Comparison of ENCODE assay signal across 1 cellular context in the genomic region with DNA sequence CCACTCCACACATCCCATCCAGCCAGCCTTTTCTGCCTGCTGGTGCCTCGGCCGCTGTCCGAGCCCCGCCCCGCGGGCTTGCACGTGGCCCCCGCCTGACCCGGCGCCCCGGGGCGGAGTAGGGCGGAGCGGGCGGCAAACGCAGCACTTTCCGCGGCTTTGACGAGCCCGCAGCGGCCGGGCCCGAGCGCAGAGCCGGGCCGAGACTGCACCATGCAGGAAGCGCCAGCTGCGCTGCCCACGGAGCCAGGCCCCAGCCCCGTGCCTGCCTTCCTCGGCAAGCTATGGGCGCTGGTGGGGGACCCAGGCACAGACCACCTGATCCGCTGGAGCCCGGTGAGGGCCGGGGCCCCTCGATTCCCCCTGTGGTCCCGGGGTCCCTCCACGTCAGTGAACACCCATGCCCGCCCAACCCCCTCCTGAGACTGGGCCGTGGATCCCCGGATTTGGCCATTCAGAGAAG.
TF ChIP-seq lines count a peak whose summit lies in the region.

A gene with protein sequence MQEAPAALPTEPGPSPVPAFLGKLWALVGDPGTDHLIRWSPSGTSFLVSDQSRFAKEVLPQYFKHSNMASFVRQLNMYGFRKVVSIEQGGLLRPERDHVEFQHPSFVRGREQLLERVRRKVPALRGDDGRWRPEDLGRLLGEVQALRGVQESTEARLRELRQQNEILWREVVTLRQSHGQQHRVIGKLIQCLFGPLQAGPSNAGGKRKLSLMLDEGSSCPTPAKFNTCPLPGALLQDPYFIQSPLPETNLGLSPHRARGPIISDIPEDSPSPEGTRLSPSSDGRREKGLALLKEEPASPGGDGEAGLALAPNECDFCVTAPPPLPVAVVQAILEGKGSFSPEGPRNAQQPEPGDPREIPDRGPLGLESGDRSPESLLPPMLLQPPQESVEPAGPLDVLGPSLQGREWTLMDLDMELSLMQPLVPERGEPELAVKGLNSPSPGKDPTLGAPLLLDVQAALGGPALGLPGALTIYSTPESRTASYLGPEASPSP (plus strand): TSS at position 147 of the 463 bp plus-strand sequence. CDS start 67 bp downstream, at position 214.

TF ChIP-seq in HepG2, 621 proteins besides CTCF, POLR2A, EP300 and RAD21 (continued from another document and continues in another):
- TF ChIP-seq, protein P1, sequence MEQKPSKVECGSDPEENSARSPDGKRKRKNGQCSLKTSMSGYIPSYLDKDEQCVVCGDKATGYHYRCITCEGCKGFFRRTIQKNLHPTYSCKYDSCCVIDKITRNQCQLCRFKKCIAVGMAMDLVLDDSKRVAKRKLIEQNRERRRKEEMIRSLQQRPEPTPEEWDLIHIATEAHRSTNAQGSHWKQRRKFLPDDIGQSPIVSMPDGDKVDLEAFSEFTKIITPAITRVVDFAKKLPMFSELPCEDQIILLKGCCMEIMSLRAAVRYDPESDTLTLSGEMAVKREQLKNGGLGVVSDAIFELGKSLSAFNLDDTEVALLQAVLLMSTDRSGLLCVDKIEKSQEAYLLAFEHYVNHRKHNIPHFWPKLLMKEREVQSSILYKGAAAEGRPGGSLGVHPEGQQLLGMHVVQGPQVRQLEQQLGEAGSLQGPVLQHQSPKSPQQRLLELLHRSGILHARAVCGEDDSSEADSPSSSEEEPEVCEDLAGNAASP (CRISPR knock-in tag; IDR thresholded peaks at IDR 0.05; ENCODE audit: borderline replicate concordance), result peak; percentile 86
- TF ChIP-seq ZNF530 (CRISPR knock-in tag; IDR thresholded peaks at IDR 0.05; ENCODE audit: low read depth) (0 out of 2 replicates have a peak, but pooled peaks have one; percentile 70), ZNF124 (CRISPR knock-in tag; IDR thresholded peaks at IDR 0.05) (peak; percentile 81), CHD4 (IDR thresholded peaks at IDR 0.05; ENCODE audit: borderline replicate concordance, low read length) (no peak), MEIS2 (CRISPR knock-in tag; IDR thresholded peaks at IDR 0.05) (peak; percentile 93), EHMT2 (IDR thresholded peaks at IDR 0.05; ENCODE audit: borderline replicate concordance, low read depth, low read length) (no peak), ESRRA (CRISPR knock-in tag; IDR thresholded peaks at IDR 0.05; ENCODE audit: low read depth) (no peak), ZNF432 (CRISPR knock-in tag; IDR thresholded peaks at IDR 0.05; ENCODE audit: borderline replicate concordance) (no peak), PHF21A (CRISPR knock-in tag; IDR thresholded peaks at IDR 0.05) (peak; percentile 84), ZSCAN25 (CRISPR knock-in tag; IDR thresholded peaks at IDR 0.05) (peak; percentile 87), RARG (CRISPR knock-in tag; IDR thresholded peaks at IDR 0.05; ENCODE audit: low read depth) (no peak), ZNF282 (IDR thresholded peaks at IDR 0.05; ENCODE audit: partially characterized antibody) (no peak), ZSCAN9 (CRISPR knock-in tag; IDR thresholded peaks at IDR 0.05; ENCODE audit: borderline replicate concordance) (peak; percentile 87; the same call in 1 of the 2 replicates), SOX6 (IDR thresholded peaks at IDR 0.05) (no peak), SOX6 (CRISPR knock-in tag; IDR thresholded peaks at IDR 0.05) (peak; percentile 73), NR2F2 (IDR thresholded peaks at IDR 0.05; ENCODE audit: borderline replicate concordance, low read depth) (peak; percentile 82; the same call in 1 of the 2 replicates), ZNF20 (CRISPR knock-in tag; IDR thresholded peaks at IDR 0.05) (no peak), NAIF1 (CRISPR knock-in tag; IDR thresholded peaks at IDR 0.05; ENCODE audit: borderline replicate concordance) (no peak), ZFY (CRISPR knock-in tag; IDR thresholded peaks at IDR 0.05) (peak; percentile 85), ZC3H13 (CRISPR knock-in tag; IDR thresholded peaks at IDR 0.05) (peak; percentile 95), ZNF570 (CRISPR knock-in tag; IDR thresholded peaks at IDR 0.05; ENCODE audit: borderline replicate concordance) (no peak), ZNF772 (CRISPR knock-in tag; IDR thresholded peaks at IDR 0.05) (no peak; the same call in 1 of the 2 replicates), SP140L (CRISPR knock-in tag; IDR thresholded peaks at IDR 0.05; ENCODE audit: borderline replicate concordance) (no peak; the same call in 1 of the 2 replicates), SATB2 (CRISPR knock-in tag; IDR thresholded peaks at IDR 0.05) (peak; percentile 73; the same call in 1 of the 2 replicates), MTF1 (CRISPR knock-in tag; IDR thresholded peaks at IDR 0.05) (peak; percentile 78; the same call in 1 of the 2 replicates), PCBP2 (optimal IDR thresholded peaks at IDR 0.05; ENCODE audit: low read depth, low read length, poor library complexity, severe bottlenecking) (no peak), ZNF24 (IDR thresholded peaks at IDR 0.05) (no peak), GLI4 (CRISPR knock-in tag; IDR thresholded peaks at IDR 0.05; ENCODE audit: borderline replicate concordance) (peak; percentile 73; the same call in 1 of the 2 replicates), FOXC1 (CRISPR knock-in tag; IDR thresholded peaks at IDR 0.05; ENCODE audit: borderline replicate concordance) (0 out of 2 replicates have a peak, but pooled peaks have one; percentile 50), ETV6 (CRISPR knock-in tag; conservative IDR thresholded peaks at IDR 0.05) (peak; percentile 94), KDM6A (CRISPR knock-in tag; IDR thresholded peaks at IDR 0.05; ENCODE audit: low read depth) (no peak), SALL1 (CRISPR knock-in tag; IDR thresholded peaks at IDR 0.05) (peak; percentile 94), ZFP90 (CRISPR knock-in tag; IDR thresholded peaks at IDR 0.05; ENCODE audit: borderline replicate concordance) (peak; percentile 73; the same call in 1 of the 2 replicates), PITX1 (CRISPR knock-in tag; IDR thresholded peaks at IDR 0.05) (no peak; the same call in 1 of the 2 replicates), ZNF777 (CRISPR knock-in tag; IDR thresholded peaks at IDR 0.05) (peak; percentile 76; the same call in 1 of the 2 replicates), ATF1 (CRISPR knock-in tag; IDR thresholded peaks at IDR 0.05) (no peak), ZNF431 (CRISPR knock-in tag; IDR thresholded peaks at IDR 0.05; ENCODE audit: borderline replicate concordance, low read depth) (peak; percentile 90)
- TF ChIP-seq, protein P2, sequence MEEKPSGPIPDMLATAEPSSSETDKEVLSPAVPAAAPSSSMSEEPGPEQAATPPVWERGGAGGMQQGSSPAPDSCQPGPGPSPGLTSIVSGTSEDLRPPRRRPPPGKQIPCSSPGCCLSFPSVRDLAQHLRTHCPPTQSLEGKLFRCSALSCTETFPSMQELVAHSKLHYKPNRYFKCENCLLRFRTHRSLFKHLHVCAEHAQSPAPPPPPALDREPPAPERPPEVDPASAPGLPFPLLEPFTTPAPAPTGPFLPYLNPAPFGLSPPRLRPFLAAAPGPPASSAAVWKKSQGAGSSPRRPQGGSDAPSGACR (CRISPR knock-in tag; IDR thresholded peaks at IDR 0.05), result no peak
- TF ChIP-seq, protein P3, sequence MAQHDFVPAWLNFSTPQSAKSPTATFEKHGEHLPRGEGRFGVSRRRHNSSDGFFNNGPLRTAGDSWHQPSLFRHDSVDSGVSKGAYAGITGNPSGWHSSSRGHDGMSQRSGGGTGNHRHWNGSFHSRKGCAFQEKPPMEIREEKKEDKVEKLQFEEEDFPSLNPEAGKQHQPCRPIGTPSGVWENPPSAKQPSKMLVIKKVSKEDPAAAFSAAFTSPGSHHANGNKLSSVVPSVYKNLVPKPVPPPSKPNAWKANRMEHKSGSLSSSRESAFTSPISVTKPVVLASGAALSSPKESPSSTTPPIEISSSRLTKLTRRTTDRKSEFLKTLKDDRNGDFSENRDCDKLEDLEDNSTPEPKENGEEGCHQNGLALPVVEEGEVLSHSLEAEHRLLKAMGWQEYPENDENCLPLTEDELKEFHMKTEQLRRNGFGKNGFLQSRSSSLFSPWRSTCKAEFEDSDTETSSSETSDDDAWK (CRISPR knock-in tag; IDR thresholded peaks at IDR 0.05), result no peak
- TF ChIP-seq, protein P4, sequence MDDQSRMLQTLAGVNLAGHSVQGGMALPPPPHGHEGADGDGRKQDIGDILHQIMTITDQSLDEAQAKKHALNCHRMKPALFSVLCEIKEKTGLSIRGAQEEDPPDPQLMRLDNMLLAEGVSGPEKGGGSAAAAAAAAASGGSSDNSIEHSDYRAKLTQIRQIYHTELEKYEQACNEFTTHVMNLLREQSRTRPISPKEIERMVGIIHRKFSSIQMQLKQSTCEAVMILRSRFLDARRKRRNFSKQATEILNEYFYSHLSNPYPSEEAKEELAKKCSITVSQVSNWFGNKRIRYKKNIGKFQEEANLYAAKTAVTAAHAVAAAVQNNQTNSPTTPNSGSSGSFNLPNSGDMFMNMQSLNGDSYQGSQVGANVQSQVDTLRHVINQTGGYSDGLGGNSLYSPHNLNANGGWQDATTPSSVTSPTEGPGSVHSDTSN (CRISPR knock-in tag; IDR thresholded peaks at IDR 0.05; ENCODE audit: borderline replicate concordance), result peak; percentile 68; the same call in 1 of the 2 replicates
- TF ChIP-seq, protein P5, sequence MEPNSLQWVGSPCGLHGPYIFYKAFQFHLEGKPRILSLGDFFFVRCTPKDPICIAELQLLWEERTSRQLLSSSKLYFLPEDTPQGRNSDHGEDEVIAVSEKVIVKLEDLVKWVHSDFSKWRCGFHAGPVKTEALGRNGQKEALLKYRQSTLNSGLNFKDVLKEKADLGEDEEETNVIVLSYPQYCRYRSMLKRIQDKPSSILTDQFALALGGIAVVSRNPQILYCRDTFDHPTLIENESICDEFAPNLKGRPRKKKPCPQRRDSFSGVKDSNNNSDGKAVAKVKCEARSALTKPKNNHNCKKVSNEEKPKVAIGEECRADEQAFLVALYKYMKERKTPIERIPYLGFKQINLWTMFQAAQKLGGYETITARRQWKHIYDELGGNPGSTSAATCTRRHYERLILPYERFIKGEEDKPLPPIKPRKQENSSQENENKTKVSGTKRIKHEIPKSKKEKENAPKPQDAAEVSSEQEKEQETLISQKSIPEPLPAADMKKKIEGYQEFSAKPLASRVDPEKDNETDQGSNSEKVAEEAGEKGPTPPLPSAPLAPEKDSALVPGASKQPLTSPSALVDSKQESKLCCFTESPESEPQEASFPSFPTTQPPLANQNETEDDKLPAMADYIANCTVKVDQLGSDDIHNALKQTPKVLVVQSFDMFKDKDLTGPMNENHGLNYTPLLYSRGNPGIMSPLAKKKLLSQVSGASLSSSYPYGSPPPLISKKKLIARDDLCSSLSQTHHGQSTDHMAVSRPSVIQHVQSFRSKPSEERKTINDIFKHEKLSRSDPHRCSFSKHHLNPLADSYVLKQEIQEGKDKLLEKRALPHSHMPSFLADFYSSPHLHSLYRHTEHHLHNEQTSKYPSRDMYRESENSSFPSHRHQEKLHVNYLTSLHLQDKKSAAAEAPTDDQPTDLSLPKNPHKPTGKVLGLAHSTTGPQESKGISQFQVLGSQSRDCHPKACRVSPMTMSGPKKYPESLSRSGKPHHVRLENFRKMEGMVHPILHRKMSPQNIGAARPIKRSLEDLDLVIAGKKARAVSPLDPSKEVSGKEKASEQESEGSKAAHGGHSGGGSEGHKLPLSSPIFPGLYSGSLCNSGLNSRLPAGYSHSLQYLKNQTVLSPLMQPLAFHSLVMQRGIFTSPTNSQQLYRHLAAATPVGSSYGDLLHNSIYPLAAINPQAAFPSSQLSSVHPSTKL (CRISPR knock-in tag; IDR thresholded peaks at IDR 0.05), result peak; percentile 91
- TF ChIP-seq, protein P6, sequence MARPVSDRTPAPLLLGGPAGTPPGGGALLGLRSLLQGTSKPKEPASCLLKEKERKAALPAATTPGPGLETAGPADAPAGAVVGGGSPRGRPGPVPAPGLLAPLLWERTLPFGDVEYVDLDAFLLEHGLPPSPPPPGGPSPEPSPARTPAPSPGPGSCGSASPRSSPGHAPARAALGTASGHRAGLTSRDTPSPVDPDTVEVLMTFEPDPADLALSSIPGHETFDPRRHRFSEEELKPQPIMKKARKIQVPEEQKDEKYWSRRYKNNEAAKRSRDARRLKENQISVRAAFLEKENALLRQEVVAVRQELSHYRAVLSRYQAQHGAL (CRISPR knock-in tag; IDR thresholded peaks at IDR 0.05; ENCODE audit: not compliant biosample characterization), result peak; percentile 91
- TF ChIP-seq, protein P7, sequence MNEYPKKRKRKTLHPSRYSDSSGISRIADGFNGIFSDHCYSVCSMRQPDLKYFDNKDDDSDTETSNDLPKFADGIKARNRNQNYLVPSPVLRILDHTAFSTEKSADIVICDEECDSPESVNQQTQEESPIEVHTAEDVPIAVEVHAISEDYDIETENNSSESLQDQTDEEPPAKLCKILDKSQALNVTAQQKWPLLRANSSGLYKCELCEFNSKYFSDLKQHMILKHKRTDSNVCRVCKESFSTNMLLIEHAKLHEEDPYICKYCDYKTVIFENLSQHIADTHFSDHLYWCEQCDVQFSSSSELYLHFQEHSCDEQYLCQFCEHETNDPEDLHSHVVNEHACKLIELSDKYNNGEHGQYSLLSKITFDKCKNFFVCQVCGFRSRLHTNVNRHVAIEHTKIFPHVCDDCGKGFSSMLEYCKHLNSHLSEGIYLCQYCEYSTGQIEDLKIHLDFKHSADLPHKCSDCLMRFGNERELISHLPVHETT (CRISPR knock-in tag; conservative IDR thresholded peaks at IDR 0.05), result peak; percentile 72; the same call in 1 of the 2 replicates
- TF ChIP-seq, protein P8, sequence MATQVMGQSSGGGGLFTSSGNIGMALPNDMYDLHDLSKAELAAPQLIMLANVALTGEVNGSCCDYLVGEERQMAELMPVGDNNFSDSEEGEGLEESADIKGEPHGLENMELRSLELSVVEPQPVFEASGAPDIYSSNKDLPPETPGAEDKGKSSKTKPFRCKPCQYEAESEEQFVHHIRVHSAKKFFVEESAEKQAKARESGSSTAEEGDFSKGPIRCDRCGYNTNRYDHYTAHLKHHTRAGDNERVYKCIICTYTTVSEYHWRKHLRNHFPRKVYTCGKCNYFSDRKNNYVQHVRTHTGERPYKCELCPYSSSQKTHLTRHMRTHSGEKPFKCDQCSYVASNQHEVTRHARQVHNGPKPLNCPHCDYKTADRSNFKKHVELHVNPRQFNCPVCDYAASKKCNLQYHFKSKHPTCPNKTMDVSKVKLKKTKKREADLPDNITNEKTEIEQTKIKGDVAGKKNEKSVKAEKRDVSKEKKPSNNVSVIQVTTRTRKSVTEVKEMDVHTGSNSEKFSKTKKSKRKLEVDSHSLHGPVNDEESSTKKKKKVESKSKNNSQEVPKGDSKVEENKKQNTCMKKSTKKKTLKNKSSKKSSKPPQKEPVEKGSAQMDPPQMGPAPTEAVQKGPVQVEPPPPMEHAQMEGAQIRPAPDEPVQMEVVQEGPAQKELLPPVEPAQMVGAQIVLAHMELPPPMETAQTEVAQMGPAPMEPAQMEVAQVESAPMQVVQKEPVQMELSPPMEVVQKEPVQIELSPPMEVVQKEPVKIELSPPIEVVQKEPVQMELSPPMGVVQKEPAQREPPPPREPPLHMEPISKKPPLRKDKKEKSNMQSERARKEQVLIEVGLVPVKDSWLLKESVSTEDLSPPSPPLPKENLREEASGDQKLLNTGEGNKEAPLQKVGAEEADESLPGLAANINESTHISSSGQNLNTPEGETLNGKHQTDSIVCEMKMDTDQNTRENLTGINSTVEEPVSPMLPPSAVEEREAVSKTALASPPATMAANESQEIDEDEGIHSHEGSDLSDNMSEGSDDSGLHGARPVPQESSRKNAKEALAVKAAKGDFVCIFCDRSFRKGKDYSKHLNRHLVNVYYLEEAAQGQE (IDR thresholded peaks at IDR 0.05; ENCODE audit: borderline replicate concordance in 1 of 2, low read depth in 1 of 2, low read length in 2 of 2), result no peak
- TF ChIP-seq, protein P9, sequence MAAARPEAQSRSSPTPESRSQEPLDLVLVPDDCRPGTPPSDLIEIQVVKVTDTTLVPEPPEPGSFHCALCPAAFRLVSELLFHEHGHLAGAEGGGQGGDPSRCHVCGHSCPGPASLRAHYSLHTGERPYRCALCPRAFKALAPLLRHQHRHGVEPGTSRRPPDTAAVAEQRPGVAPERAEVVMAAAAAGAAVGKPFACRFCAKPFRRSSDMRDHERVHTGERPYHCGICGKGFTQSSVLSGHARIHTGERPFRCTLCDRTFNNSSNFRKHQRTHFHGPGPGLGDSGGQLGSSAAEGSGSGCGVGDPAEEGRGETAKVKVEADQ (CRISPR knock-in tag; IDR thresholded peaks at IDR 0.05; ENCODE audit: borderline replicate concordance), result peak; percentile 94; the same call in 1 of the 2 replicates
